In the genomic region with DNA sequence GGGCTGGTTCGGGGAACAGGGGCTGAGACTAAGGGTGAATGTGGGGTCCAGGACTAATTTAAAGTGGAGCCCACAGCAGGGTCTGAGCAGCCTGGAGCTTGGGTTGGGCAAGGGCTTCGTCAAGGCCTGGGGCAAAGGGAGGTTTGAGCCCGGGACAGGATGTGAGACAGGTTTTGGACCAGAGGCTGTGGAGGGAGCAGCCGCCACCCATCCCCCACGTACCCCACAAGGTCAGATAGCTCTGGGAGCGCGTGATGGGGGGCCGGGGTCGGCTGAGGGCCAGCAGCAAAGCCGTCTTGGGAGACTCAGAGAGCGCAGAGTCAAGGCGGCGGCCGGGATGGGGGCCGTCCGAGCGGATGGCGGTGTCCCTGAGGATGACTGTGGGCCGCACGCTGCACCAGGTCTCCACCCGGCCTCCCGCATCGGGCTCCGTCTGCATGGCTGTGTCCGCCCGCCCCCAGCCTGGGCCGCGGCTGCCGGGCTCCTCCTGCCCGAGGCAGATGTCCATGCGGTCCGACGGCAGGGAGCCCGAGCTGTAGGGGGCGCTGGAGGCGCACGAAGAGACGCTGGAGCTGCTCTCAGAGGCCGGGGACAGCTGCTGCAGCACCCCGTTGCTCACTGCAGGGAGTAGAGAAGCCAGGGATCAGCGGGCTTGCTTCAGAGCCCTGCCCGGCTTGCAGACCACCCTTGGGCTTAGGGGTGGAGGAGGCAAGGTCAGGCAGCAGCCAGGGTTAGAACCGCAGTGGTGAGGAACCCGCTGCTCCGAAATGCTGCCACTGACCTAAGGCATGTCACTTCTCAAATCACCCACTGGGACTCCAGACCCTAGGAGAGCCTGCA, we compare ENCODE assay signal across 8 cellular contexts. TPM values are rescaled to one million over a fixed set of nuclear protein-coding genes. Genes with fewer than 3 reads are reported as not detected.
DNase-seq lines count a peak whose midpoint lies in the region; ATAC-seq lines count a peak whose summit lies in the region.

No MANE protein-coding gene starts in this region.

- no peak overlapping the region for H3K9ac ChIP-seq in trophoblast cell (ENCODE audit: low read length)

- no peak overlapping the region for H3K27ac Mint-ChIP-seq in activated naive CD4-positive, alpha-beta T cell treated with anti-CD3 and anti-CD28 coated beads, Interleukin-2, amount 50 U/mL, for 72 hours

- peak overlapping the region; percentile 49 for H4K12ac ChIP-seq in trophoblast cell (ENCODE audit: low read depth, low read length)

- peaks cover 2% of the 10 kb centered on the region for H3K9me3 ChIP-seq in trophoblast cell (ENCODE audit: insufficient read depth, low read depth, low read length)

- H2BK5ac ChIP-seq in trophoblast cell (ENCODE audit: low read depth, low read length, poor library complexity), result no peak overlapping the region

- H3K18ac ChIP-seq in trophoblast cell (ENCODE audit: low read length), result no peak overlapping the region

- intact Hi-C loops in Right ventricle myocardium superior (cut with DNase I), result no loop called here

- H3K4me1 ChIP-seq in trophoblast cell (ENCODE audit: control insufficient read depth in 1 of 2, insufficient read depth in 2 of 2, low read length in 2 of 2), result peaks cover 7 to 13% of the 10 kb centered on the region in 2 experiments

- no peaks in the 10 kb centered on the region for H3K79me2 ChIP-seq in trophoblast cell (ENCODE audit: control insufficient read depth, insufficient read depth, low read length, poor library complexity)

- H3K23ac ChIP-seq in trophoblast cell (ENCODE audit: low read length), result no peak overlapping the region

- in situ Hi-C loops in KBM-7 (cut with MboI; ENCODE audit: low pct_unique_long_range_greater_than_20kb, low sequenced_read_pairs), result no loop called here

- no peak overlapping the region for H2AK5ac ChIP-seq in trophoblast cell (ENCODE audit: low read length)

- no peak overlapping the region for H3K4me3 ChIP-seq in trophoblast cell (ENCODE audit: low read depth, low read length)

- peaks cover 9% of the 10 kb centered on the region for H3K27me3 ChIP-seq in trophoblast cell (ENCODE audit: insufficient read depth, low read length)

- H3K27ac ChIP-seq in trophoblast cell (ENCODE audit: low read depth, low read length), result no peak overlapping the region

- no CpG with 5 or more reads among the region's 45 CpGs for WGBS in trophoblast cell (ENCODE audit: extremely low coverage, insufficient coverage, insufficient read length)

- H3K9me3 Mint-ChIP-seq in activated naive CD4-positive, alpha-beta T cell treated with anti-CD3 and anti-CD28 coated beads, Interleukin-2, amount 50 U/mL, for 72 hours, result no peaks in the 10 kb centered on the region

- H2AFZ ChIP-seq in trophoblast cell (ENCODE audit: insufficient read depth, low read length, poor library complexity), result no peak overlapping the region

- H2BK12ac ChIP-seq in trophoblast cell (ENCODE audit: low read length), result no peak overlapping the region

- ATAC-seq in activated naive CD4-positive, alpha-beta T cell treated with anti-CD3 and anti-CD28 coated beads, Interleukin-2, amount 50 U/mL, for 72 hours, result peak; percentile 81 to 82
- peak; percentile 82 for ATAC-seq in Right ventricle myocardium superior (ENCODE audit: poor library complexity)
- no peak for ATAC-seq in GM21529 (IDR thresholded peaks at IDR 0.05; ENCODE audit: unreplicated experiment)
- ATAC-seq in HG02870 (IDR thresholded peaks at IDR 0.05; ENCODE audit: unreplicated experiment), result no peak

- no peak overlapping the region for H2BK120ac ChIP-seq in trophoblast cell (ENCODE audit: insufficient read depth, low read length, poor library complexity)

- H3K14ac ChIP-seq in trophoblast cell (ENCODE audit: low read length), result no peak overlapping the region

- no peak overlapping the region for H3K4ac ChIP-seq in trophoblast cell (ENCODE audit: low read depth, low read length)

- no peaks in the 10 kb centered on the region for H3K36me3 Mint-ChIP-seq in activated naive CD4-positive, alpha-beta T cell treated with anti-CD3 and anti-CD28 coated beads, Interleukin-2, amount 50 U/mL, for 72 hours

- no peaks in the 10 kb centered on the region for H3K79me1 ChIP-seq in trophoblast cell (ENCODE audit: low read length)

- peak overlapping the region; percentile 23 for H4K8ac ChIP-seq in trophoblast cell (ENCODE audit: low read depth, low read length)

- H4K91ac ChIP-seq in trophoblast cell (ENCODE audit: low read depth, low read length), result no peak overlapping the region

- peak; percentile 27 for DNase-seq in DMS79 treated with DMSO at 0.1 percent for 48 hours (lab: John Stamatoyannopoulos, UW)
- peak; percentile 90 for DNase-seq in KBM-7
- DNase-seq in SKM-1 (lab: John Stamatoyannopoulos, UW; ENCODE audit: unreplicated experiment), result peak; percentile 40
- DNase-seq in activated naive CD4-positive, alpha-beta T cell treated with anti-CD3 and anti-CD28 coated beads, Interleukin-2, amount 50 U/mL, for 72 hours (ENCODE audit: low spot score in 2 of 2), result peak; percentile 71 to 93
- peak; percentile 92 for DNase-seq in Right ventricle myocardium superior
- DNase-seq in trophoblast cell, result peak; percentile 91 to 93

- peak overlapping the region; percentile 43 for H3K4me2 ChIP-seq in trophoblast cell (ENCODE audit: low read length)

- H3K36me3 ChIP-seq in trophoblast cell (ENCODE audit: control insufficient read depth in 1 of 2, insufficient read depth in 2 of 2, low read length in 2 of 2), result no peaks in the 10 kb centered on the region

RNA-seq across cellular contexts. Expression of a gene that starts 12.1 kb away (rescaled TPM):
- total RNA-seq in activated naive CD4-positive, alpha-beta T cell treated with anti-CD3 and anti-CD28 coated beads, Interleukin-2, amount 50 U/mL, for 72 hours, result 1 to 10 TPM in 1 of 2 donors, under 1 TPM in 1; 0.80 to 1.3 TPM
- total RNA-seq in Right ventricle myocardium superior, result 0.38 TPM
- 0.68 and 0.79 TPM in 2 replicates for polyA plus RNA-seq in trophoblast cell (2013)

RNA-seq across cellular contexts. Expression of a gene that starts 12.2 kb away (rescaled TPM):
- total RNA-seq in activated naive CD4-positive, alpha-beta T cell treated with anti-CD3 and anti-CD28 coated beads, Interleukin-2, amount 50 U/mL, for 72 hours, result 10 to 100 TPM; 36.9 to 43.9 TPM
- total RNA-seq in Right ventricle myocardium superior, result 11.4 TPM
- polyA plus RNA-seq in trophoblast cell (2013), result 20.6 and 20.8 TPM in 2 replicates

RNA-seq across cellular contexts. Expression of a gene that starts 19.2 kb away (rescaled TPM):
- total RNA-seq in activated naive CD4-positive, alpha-beta T cell treated with anti-CD3 and anti-CD28 coated beads, Interleukin-2, amount 50 U/mL, for 72 hours, result 10 to 100 TPM in 1 of 2 donors, 1 to 10 TPM in 1; 6.8 to 19.2 TPM
- total RNA-seq in Right ventricle myocardium superior, result 39.1 TPM
- 57.1 and 58.4 TPM in 2 replicates for polyA plus RNA-seq in trophoblast cell (2013)

RNA-seq across cellular contexts. Expression of a gene that starts 31.5 kb away (rescaled TPM):
- total RNA-seq in activated naive CD4-positive, alpha-beta T cell treated with anti-CD3 and anti-CD28 coated beads, Interleukin-2, amount 50 U/mL, for 72 hours, result 10 to 100 TPM; 11.6 to 17.0 TPM
- 6.4 TPM for total RNA-seq in Right ventricle myocardium superior
- 5.5 TPM in 2 replicates for polyA plus RNA-seq in trophoblast cell (2013)

RNA-seq across cellular contexts. Expression of a gene that starts 31.5 kb away (rescaled TPM):
- total RNA-seq in activated naive CD4-positive, alpha-beta T cell treated with anti-CD3 and anti-CD28 coated beads, Interleukin-2, amount 50 U/mL, for 72 hours, result 10 to 100 TPM; 42.4 to 53.3 TPM
- total RNA-seq in Right ventricle myocardium superior, result 55.4 TPM
- polyA plus RNA-seq in trophoblast cell (2013), result 65.6 and 67.6 TPM in 2 replicates

Comparison
In these comparisons a context has a peak if more than half of its experiments do, and no peak if none do; other contexts are left out.
1. DNase-seq: peak in every context shown above with its lines; median percentile 92 in Right ventricle myocardium superior; 92 in trophoblast cell; 90 in KBM-7; 82 in activated naive CD4-positive, alpha-beta T cell treated with anti-CD3 and anti-CD28 coated beads, Interleukin-2, amount 50 U/mL, for 72 hours; 40 in SKM-1; 27 in DMS79 treated with DMSO at 0.1 percent for 48 hours.
2. ATAC-seq: peak in activated naive CD4-positive, alpha-beta T cell treated with anti-CD3 and anti-CD28 coated beads, Interleukin-2, amount 50 U/mL, for 72 hours (2 of 2) and Right ventricle myocardium superior (single experiment); none in GM21529 (single experiment) and HG02870 (single experiment).